In genomic region chr20:51022227-51022802, GRCh38 we compare ENCODE assay signal across 8 cellular contexts. TPM values are rescaled to one million over a fixed set of nuclear protein-coding genes. Genes with fewer than 3 reads are reported as not detected.
DNase-seq lines count a peak whose midpoint lies in the region; ATAC-seq and TF ChIP-seq lines count a peak whose summit lies in the region.

No MANE protein-coding gene starts in this region.

- H3K27me3 Mint-ChIP-seq in activated T-cell treated with anti-CD3 and anti-CD28 coated beads, Interleukin-2, amount 50 U/mL, for 72 hours (ENCODE audit: low read depth), result peaks cover 69% of the 10 kb centered on the region

- H3K27ac Mint-ChIP-seq in activated T-cell treated with anti-CD3 and anti-CD28 coated beads, Interleukin-2, amount 50 U/mL, for 72 hours, result no peak overlapping the region

- H3K4me1 Mint-ChIP-seq in activated T-cell treated with anti-CD3 and anti-CD28 coated beads, Interleukin-2, amount 50 U/mL, for 72 hours (ENCODE audit: low read depth), result peaks cover 13% of the 10 kb centered on the region

- no peaks in the 10 kb centered on the region for H3K9me3 ChIP-seq in breast epithelium
- no peaks in the 10 kb centered on the region for H3K9me3 ChIP-seq in right lobe of liver
- no peaks in the 10 kb centered on the region for H3K9me3 ChIP-seq in tibial artery

- no peak for DNase-seq in activated T-cell treated with anti-CD3 and anti-CD28 coated beads, Interleukin-2, amount 50 U/mL, for 72 hours
- no peak for DNase-seq in activated T-cell treated with anti-CD3 and anti-CD28 coated beads, Interleukin-2, amount 50 U/mL, for 1 hour
- DNase-seq in breast epithelium (ENCODE audit: low spot score in 2 of 2) (no peak), right lobe of liver (no peak), tibial artery (no peak), NCI-H69 (lab: John Stamatoyannopoulos, UW) (no peak)
- DNase-seq in stimulated activated CD4-positive, alpha-beta T cell treated with anti-CD3 and anti-CD28 coated beads, Interleukin-4, amount 100 ng/mL, for 1 hour, result no peak
- no peak for DNase-seq in activated CD4-positive, alpha-beta T cell treated with anti-CD3 and anti-CD28 coated beads for 1 hour

- TF ChIP-seq CTCF in breast epithelium (IDR thresholded peaks at IDR 0.05) (no peak), right lobe of liver (IDR thresholded peaks at IDR 0.05) (no peak), tibial artery (IDR thresholded peaks at IDR 0.05) (no peak)

- no peak for TF ChIP-seq POLR2A in breast epithelium (IDR thresholded peaks at IDR 0.05)
- TF ChIP-seq POLR2A in right lobe of liver (IDR thresholded peaks at IDR 0.05), result no peak

- no peaks in the 10 kb centered on the region for H3K36me3 ChIP-seq in breast epithelium
- no peaks in the 10 kb centered on the region for H3K36me3 ChIP-seq in right lobe of liver
- H3K36me3 ChIP-seq in tibial artery, result no peaks in the 10 kb centered on the region

- peak in 1 of 2 donors; percentile 10 for ATAC-seq in activated T-cell treated with anti-CD3 and anti-CD28 coated beads, Interleukin-2, amount 50 U/mL, for 72 hours (replicated peaks in 1 of 2)
- no peak for ATAC-seq in right lobe of liver

- H3K27ac ChIP-seq in breast epithelium (peak overlapping the region in 1 of 2 donors; percentile 32), right lobe of liver (no peak overlapping the region), tibial artery (no peak overlapping the region)

- intact Hi-C loops in breast epithelium (cut with DNase I; ENCODE audit: low total_unique reads) (no loop called here), right lobe of liver (cut with DNase I) (no loop called here), tibial artery (cut with DNase I; ENCODE audit: low total_unique reads) (no loop called here)

- WGBS in right lobe of liver (ENCODE audit: insufficient coverage, low coverage, low lambda C conversion rate, missing lambda C conversion rate), result 6% methylated on average over 2 of the region's 39 CpGs

- H3K9me3 Mint-ChIP-seq in activated T-cell treated with anti-CD3 and anti-CD28 coated beads, Interleukin-2, amount 50 U/mL, for 72 hours, result no peaks in the 10 kb centered on the region

- H3K36me3 Mint-ChIP-seq in activated T-cell treated with anti-CD3 and anti-CD28 coated beads, Interleukin-2, amount 50 U/mL, for 72 hours (ENCODE audit: insufficient read depth in 2 of 2), result no peaks in the 10 kb centered on the region

- H3K4me3 ChIP-seq in breast epithelium (peak overlapping the region; percentile 30 to 70 (median 59)), right lobe of liver (peak overlapping the region; percentile 16 to 49 (median 28)), tibial artery (peak overlapping the region; percentile 35 to 53)

- H3K27me3 ChIP-seq in breast epithelium (peaks cover 0 to 40% of the 10 kb centered on the region in 2 donors), right lobe of liver (peaks cover 0 to 16% of the 10 kb centered on the region in 2 donors), tibial artery (peaks cover 0 to 69% of the 10 kb centered on the region in 2 donors)

- peaks cover 0 to 3% of the 10 kb centered on the region in 2 donors for H3K4me1 ChIP-seq in breast epithelium
- H3K4me1 ChIP-seq in right lobe of liver, result peaks cover 0 to 10% (median 0%) of the 10 kb centered on the region in 4 donors
- H3K4me1 ChIP-seq in tibial artery, result peaks cover 0 to 19% (median 15%) of the 10 kb centered on the region in 4 donors

- H3K4me3 Mint-ChIP-seq in activated T-cell treated with anti-CD3 and anti-CD28 coated beads, Interleukin-2, amount 50 U/mL, for 72 hours, result peak overlapping the region; percentile 30 to 44

RNA-seq across cellular contexts. Expression of gene KCNG1, which starts 0.6 kb away (rescaled TPM):
- 1 to 10 TPM; 1.6 to 4.0 TPM for total RNA-seq in activated T-cell treated with anti-CD3 and anti-CD28 coated beads, Interleukin-2, amount 50 U/mL, for 72 hours
- total RNA-seq in breast epithelium, result 1 to 10 TPM in 2 of 3 donors, not detected in 1; 1.3 to 7.0 TPM
- under 1 TPM in 5 of 6 experiments, not detected in 1; 0.18 to 0.51 (median 0.22) TPM for total RNA-seq in right lobe of liver
